ENCODE assay signal across 8 cellular contexts in the genomic region with DNA sequence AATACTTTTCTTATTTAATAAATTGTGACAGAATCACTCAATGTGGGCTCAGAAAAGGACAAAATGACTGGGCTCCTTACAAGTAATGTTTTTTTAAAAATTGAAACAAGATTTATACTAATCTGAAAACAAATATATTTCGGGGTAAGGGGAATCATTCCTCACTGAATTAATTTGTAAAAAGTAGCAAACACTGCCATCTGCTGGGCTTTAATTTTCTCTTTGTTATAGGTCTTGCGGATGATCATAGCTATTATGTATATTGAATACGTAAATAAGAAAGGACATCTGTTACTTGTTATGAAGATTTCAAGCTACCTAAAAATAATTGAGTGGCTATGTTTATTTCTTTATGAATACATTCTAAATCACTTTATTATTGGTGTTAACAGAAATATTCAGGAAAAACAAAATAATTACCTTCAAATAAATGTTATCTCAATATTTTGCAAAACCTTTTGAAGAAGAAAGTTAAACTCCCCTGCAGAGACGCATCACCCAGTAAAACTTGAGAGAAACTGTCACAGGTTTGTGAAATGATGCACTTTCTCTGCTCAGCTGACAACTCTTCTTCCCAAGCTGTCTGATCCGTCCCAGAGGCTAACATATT. TPM values are rescaled to one million over a fixed set of nuclear protein-coding genes. Genes with fewer than 3 reads are reported as not detected.
DNase-seq lines count a peak whose midpoint lies in the region; ATAC-seq and TF ChIP-seq lines count a peak whose summit lies in the region.

No MANE protein-coding gene starts in this region.

- H3F3A ChIP-seq in DOHH2 (ENCODE audit: control insufficient read depth, insufficient read depth): no peaks in the 10 kb centered on the region

- H3K4me3 Mint-ChIP-seq in mesothelial cell of epicardium: no peak overlapping the region

- H3K9me3 ChIP-seq in DOHH2 (ENCODE audit: control insufficient read depth, insufficient read depth, low read length) (no peaks in the 10 kb centered on the region), Peyer's patch (no peaks in the 10 kb centered on the region)

- no peaks in the 10 kb centered on the region for H3K36me3 ChIP-seq in DOHH2 (ENCODE audit: control insufficient read depth, low read length)
- no peaks in the 10 kb centered on the region for H3K36me3 ChIP-seq in Peyer's patch

- ATAC-seq in HG03045 (IDR thresholded peaks at IDR 0.05; ENCODE audit: unreplicated experiment) (no peak), GM21786 (IDR thresholded peaks at IDR 0.05; ENCODE audit: unreplicated experiment) (no peak)

- DNase-seq in Kasumi-1 (lab: John Stamatoyannopoulos, UW): peak; percentile 67 to 79
- DNase-seq in Peyer's patch: no peak
- DNase-seq in dermis microvascular lymphatic vessel endothelial cell (ENCODE audit: low read depth in 2 of 2): peak; percentile 40 to 74
- DNase-seq in mesothelial cell of epicardium (ENCODE audit: low spot score in 2 of 2, unreplicated experiment in 2 of 2): no peak
- DNase-seq in NK-92 treated with Interleukin-12 subunit alpha and Interleukin-12 subunit beta, amount 100 ng/mL, for 24 hours (lab: John Stamatoyannopoulos, UW): no peak

- H3K9me3 Mint-ChIP-seq in mesothelial cell of epicardium: no peaks in the 10 kb centered on the region

- H3K4me1 ChIP-seq in DOHH2 (ENCODE audit: control insufficient read depth, low read length) (no peaks in the 10 kb centered on the region), Peyer's patch (no peaks in the 10 kb centered on the region)

- peaks cover 2% of the 10 kb centered on the region for H3K27me3 Mint-ChIP-seq in mesothelial cell of epicardium (ENCODE audit: low read depth)

- H4K20me1 ChIP-seq in DOHH2 (ENCODE audit: control insufficient read depth, insufficient read depth, low read depth, low read length): no peaks in the 10 kb centered on the region

- peak; percentile 54 for TF ChIP-seq CTCF in DOHH2 (IDR thresholded peaks at IDR 0.05; ENCODE audit: low read depth, low read length, poor library complexity, severe bottlenecking)
- TF ChIP-seq CTCF in Peyer's patch (IDR thresholded peaks at IDR 0.05): peak in 5 of 6 experiments; percentile 23 to 68 (median 57)
- TF ChIP-seq CTCF in mesothelial cell of epicardium (IDR thresholded peaks at IDR 0.05; ENCODE audit: unreplicated experiment): peak; percentile 79

- no peak overlapping the region for H3K27ac ChIP-seq in DOHH2 (ENCODE audit: low read depth, low read length)
- no peak overlapping the region for H3K27ac ChIP-seq in Peyer's patch

- no peak overlapping the region for H3K27ac Mint-ChIP-seq in mesothelial cell of epicardium

- H3K4me1 Mint-ChIP-seq in mesothelial cell of epicardium: peaks cover 8% of the 10 kb centered on the region

- peaks cover 8% of the 10 kb centered on the region; the same call in 1 of the 2 replicates for H3K27me3 ChIP-seq in DOHH2 (ENCODE audit: control insufficient read depth, low read length)
- no peaks in the 10 kb centered on the region for H3K27me3 ChIP-seq in Peyer's patch

- no peaks in the 10 kb centered on the region for H3K79me2 ChIP-seq in DOHH2 (ENCODE audit: control insufficient read depth, low read length)

- no peaks in the 10 kb centered on the region for H3K9me2 ChIP-seq in DOHH2 (replicated peaks; ENCODE audit: control insufficient read depth, low read length)

- H3K4me3 ChIP-seq in DOHH2 (ENCODE audit: low read length) (no peak overlapping the region), Peyer's patch (no peak overlapping the region)

- TF ChIP-seq POLR2A in Peyer's patch (IDR thresholded peaks at IDR 0.05): no peak

- no peak overlapping the region for H3K4me2 ChIP-seq in DOHH2 (ENCODE audit: low read length)

- H3K36me3 Mint-ChIP-seq in mesothelial cell of epicardium: no peaks in the 10 kb centered on the region

RNA-seq across cellular contexts. Expression of gene ENOX1, which starts 17.8 kb away (rescaled TPM):
- total RNA-seq in Peyer's patch: under 1 TPM in 3 of 4 donors, not detected in 1; 0.27 to 0.83 (median 0.53) TPM
- 0.38 and 1.2 TPM in 2 replicates for total RNA-seq in dermis microvascular lymphatic vessel endothelial cell
- 2.5 to 3.0 TPM (median 3.0 TPM) in 3 replicates for total RNA-seq in mesothelial cell of epicardium

Comparison
In these comparisons a context has a peak if more than half of its experiments do, and no peak if none do; other contexts are left out.
1. DNase-seq: peak in Kasumi-1 (2 of 2) and dermis microvascular lymphatic vessel endothelial cell (2 of 2); none in Peyer's patch (0 of 3), mesothelial cell of epicardium (0 of 2) and NK-92 treated with Interleukin-12 subunit alpha and Interleukin-12 subunit beta, amount 100 ng/mL, for 24 hours (single experiment).
2. Peak in every context shown above with its lines, with median percentiles within 50 percentile points of each other: CTCF ChIP-seq.